In genomic region chr12:21769311-21769710, GRCh38 we compare ENCODE assay signal across 25 cellular contexts.
"Had no signal": no experiment of that assay in that cellular context is flagged by ENCODE, and none has a peak within 500 bp of the region (broad histone marks: within the 10 kb centered on the region; RNA-seq: fewer than 3 reads in every experiment).

No MANE protein-coding gene starts in this region.

- DNase-seq: cortex of kidney; effector memory CD8-positive, alpha-beta T cell; foreskin fibroblast; gastrocnemius medialis; head of caudate nucleus; kidney; mesenchymal stem cell; mucosa of descending colon; naive B cell; pancreas; retina; right lobe of liver; stimulated activated CD4-positive, alpha-beta T cell treated with anti-CD3 and anti-CD28 coated beads, Interleukin-12 subunit alpha, Interleukin-12 subunit beta, amount 100 ng/mL, for 4 hours; stimulated activated CD4-positive, alpha-beta T cell treated with anti-CD3 and anti-CD28 coated beads, Interleukin-1b, Interleukin-23, amount 100 ng/mL, for 48 hours; stimulated activated CD4-positive, alpha-beta T cell treated with anti-CD3 and anti-CD28 coated beads, Interleukin-4, amount 100 ng/mL, for 1 hour; stimulated activated CD8-positive, alpha-beta memory T cell treated with anti-CD3 and anti-CD28 coated beads, Interleukin-4, amount 100 ng/mL, for 48 hours; stimulated activated naive CD4-positive, alpha-beta T cell treated with Interleukin-2 at 50 U/mL for 16 hours; stomach; thyroid gland; trophoblast cell had no signal

- ATAC-seq: effector memory CD8-positive, alpha-beta T cell; gastrocnemius medialis; left lobe of liver; mucosa of descending colon; natural killer cell treated with Interleukin-12 subunit alpha and Interleukin-12 subunit beta and Interleukin-15 and Interleukin-18, amount 100 ng/mL, for 72 hours; pancreas; right lobe of liver had no signal

- H3K4me3 ChIP-seq: gastrocnemius medialis, hepatocyte, mucosa of descending colon, pancreas, right lobe of liver, smooth muscle cell, stomach, thyroid gland, vagina had no signal
